ENCODE assay signal across 10 cellular contexts in the genomic region with DNA sequence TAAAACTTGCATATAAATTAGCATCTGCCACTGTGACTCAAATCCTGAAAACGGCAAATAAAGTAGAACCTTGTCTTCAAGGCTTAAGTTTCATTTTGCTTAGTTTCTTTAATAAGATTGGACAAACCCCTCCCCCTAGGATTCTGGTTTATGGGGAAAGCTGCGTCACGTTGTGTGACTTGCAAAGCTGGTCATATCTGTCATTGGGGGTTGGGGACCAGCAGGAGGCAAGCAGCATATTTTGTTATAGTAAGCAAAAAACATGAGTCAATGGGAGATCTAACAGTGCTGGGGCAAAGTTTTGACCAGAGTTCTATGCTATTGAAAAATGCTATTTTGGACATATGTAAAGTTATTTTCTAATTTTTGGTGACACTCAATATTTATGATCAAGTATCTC.
DNase-seq lines count a peak whose midpoint lies in the region; TF ChIP-seq lines count a peak whose summit lies in the region.
"Had no signal": no experiment of that assay in that cellular context is flagged by ENCODE, and none has a peak within 500 bp of the region (broad histone marks: within the 10 kb centered on the region; RNA-seq: fewer than 3 reads in every experiment).

No MANE protein-coding gene starts in this region.

- no peak overlapping the region for H3K4me3 Mint-ChIP-seq in neural progenitor cell
- H3K4me3 Mint-ChIP-seq: activated B cell treated with CpG ODN at 0.5 μM for 24 hours; natural killer cell treated with Interleukin-12 subunit alpha and Interleukin-12 subunit beta and Interleukin-15 and Interleukin-18, amount 100 ng/mL, for 72 hours had no signal

- H3K9ac ChIP-seq in colonic mucosa (ENCODE audit: low read depth in 2 of 2, low read length in 2 of 2) (no peak overlapping the region), neural progenitor cell (no peak overlapping the region)

- H3K9me3 Mint-ChIP-seq in neural progenitor cell: no peaks in the 10 kb centered on the region
- H3K9me3 Mint-ChIP-seq: activated B cell treated with CpG ODN at 0.5 μM for 24 hours had no signal

- no peak overlapping the region for H3K4me2 ChIP-seq in neural progenitor cell

- peaks cover 5% of the 10 kb centered on the region for H3K4me1 Mint-ChIP-seq in neural progenitor cell
- H3K4me1 Mint-ChIP-seq: activated B cell treated with CpG ODN at 0.5 μM for 24 hours had no signal

- intact Hi-C loops in colonic mucosa (cut with DNase I): no loop called here

- TF ChIP-seq CTCF in AG09319 (IDR thresholded peaks at IDR 0.05; ENCODE audit: low read depth, low read length) (no peak), colonic mucosa (IDR thresholded peaks at IDR 0.05) (no peak), neural progenitor cell (IDR thresholded peaks at IDR 0.05) (no peak)

- H2AFZ ChIP-seq in neural progenitor cell (replicated peaks): peak overlapping the region; percentile 41

- H3K4me1 ChIP-seq in colonic mucosa (no peaks in the 10 kb centered on the region), neural progenitor cell (no peaks in the 10 kb centered on the region)

- DNase-seq in AG09319 (ENCODE audit: extremely low read depth, low read depth): peak; percentile 54
- DNase-seq in M059J (ENCODE audit: low read depth): peak; percentile 16
- peak; percentile 18 for DNase-seq in colonic mucosa
- DNase-seq in neural progenitor cell (ENCODE audit: low spot score): no peak
- no peak for DNase-seq in NCI-H1105 (lab: John Stamatoyannopoulos, UW)
- no peak for DNase-seq in amygdala (lab: John Stamatoyannopoulos, UW)
- no peak for DNase-seq in cerebellum (ENCODE audit: low spot score)
- no peak for DNase-seq in activated naive CD4-positive, alpha-beta T cell treated with Interleukin-2 at 50 U/mL for 16 hours
- DNase-seq: activated B cell treated with CpG ODN at 0.5 μM for 24 hours had no signal

- H3K27ac Mint-ChIP-seq in neural progenitor cell: no peak overlapping the region
- H3K27ac Mint-ChIP-seq: activated B cell treated with CpG ODN at 0.5 μM for 24 hours; natural killer cell treated with Interleukin-12 subunit alpha and Interleukin-12 subunit beta and Interleukin-15 and Interleukin-18, amount 100 ng/mL, for 72 hours had no signal

- no peaks in the 10 kb centered on the region for H3K27me3 ChIP-seq in colonic mucosa
- H3K27me3 ChIP-seq in neural progenitor cell: no peaks in the 10 kb centered on the region

- no peaks in the 10 kb centered on the region for H3K36me3 Mint-ChIP-seq in neural progenitor cell

- H3K9me3 ChIP-seq in colonic mucosa (no peaks in the 10 kb centered on the region), neural progenitor cell (ENCODE audit: low read depth) (no peaks in the 10 kb centered on the region)

- no peaks in the 10 kb centered on the region for H3K27me3 Mint-ChIP-seq in neural progenitor cell (ENCODE audit: insufficient read depth, low read depth)
- H3K27me3 Mint-ChIP-seq: activated B cell treated with CpG ODN at 0.5 μM for 24 hours; natural killer cell treated with Interleukin-12 subunit alpha and Interleukin-12 subunit beta and Interleukin-15 and Interleukin-18, amount 100 ng/mL, for 72 hours had no signal

- no peak overlapping the region for H3K27ac ChIP-seq in colonic mucosa
- H3K27ac ChIP-seq in neural progenitor cell: no peak overlapping the region

- H3K4me3 ChIP-seq in colonic mucosa (peak overlapping the region; percentile 8), neural progenitor cell (no peak overlapping the region)

- H3K79me2 ChIP-seq in neural progenitor cell (ENCODE audit: low read depth): no peaks in the 10 kb centered on the region

- no peaks in the 10 kb centered on the region for H4K20me1 ChIP-seq in neural progenitor cell (ENCODE audit: low read depth)

- H3F3A ChIP-seq in neural progenitor cell (ENCODE audit: low read depth): no peaks in the 10 kb centered on the region

- H3K36me3 ChIP-seq in colonic mucosa (no peaks in the 10 kb centered on the region), neural progenitor cell (no peaks in the 10 kb centered on the region)

Comparison
In these comparisons a context has a peak if more than half of its experiments do, and no peak if none do; other contexts are left out.
1. DNase-seq: peak in AG09319 (single experiment), M059J (single experiment) and colonic mucosa (single experiment); none in neural progenitor cell (single experiment), NCI-H1105 (single experiment), amygdala (0 of 56), cerebellum (single experiment) and activated naive CD4-positive, alpha-beta T cell treated with Interleukin-2 at 50 U/mL for 16 hours (single experiment).